24 cellular contexts compared by ENCODE assay signal in genomic region chr9:105319514-105319863, GRCh38.
DNase-seq lines count a peak whose midpoint lies in the region; ATAC-seq, FAIRE-seq and TF ChIP-seq lines count a peak whose summit lies in the region.
"Had no signal": no experiment of that assay in that cellular context is flagged by ENCODE, and none has a peak within 500 bp of the region (broad histone marks: within the 10 kb centered on the region; RNA-seq: fewer than 3 reads in every experiment).

No MANE protein-coding gene starts in this region.

- H3K27me3 ChIP-seq in GM12878 (replicated peaks in 1 of 2; ENCODE audit: control insufficient read depth in 2 of 2, insufficient read depth in 2 of 2, low read length in 1 of 2) (no peaks in the 10 kb centered on the region), HepG2 (ENCODE audit: control insufficient read depth in 1 of 2, insufficient read depth in 2 of 2, low read length in 2 of 2) (no peaks in the 10 kb centered on the region)
- H3K27me3 ChIP-seq: ovary, SJSA1, spleen had no signal

- H3K4me1 ChIP-seq in GM12878 (ENCODE audit: control insufficient read depth, insufficient read depth, low read length) (peaks cover 8% of the 10 kb centered on the region), HepG2 (ENCODE audit: insufficient read depth, low read length) (peaks cover 33% of the 10 kb centered on the region)
- H3K4me1 ChIP-seq: SJSA1, spleen had no signal

- POLR2A ChIA-PET in GM12878 (lab: Charles Lee), result interaction anchor here (0.5 to 2.2 kb wide), 4 partner anchors 8 to 373 kb away, joined by 3 to 13 read pairs (median 4); no protein-coding TSS in a partner anchor
- POLR2A ChIA-PET in HepG2 (lab: Yijun Ruan, JAX), result interaction anchor here (1.3 to 2.9 kb wide), 5 partner anchors 9 to 75 kb away, joined by 3 to 32 read pairs (median 15); partner anchors contain the start of gene SLC44A1

- TF ChIP-seq EP300 in GM12878 (IDR thresholded peaks at IDR 0.05; ENCODE audit: borderline replicate concordance in 1 of 2, control insufficient read depth in 1 of 2, low read depth in 2 of 2, low read length in 2 of 2), result no peak
- TF ChIP-seq EP300 in HepG2 (IDR thresholded peaks at IDR 0.05; ENCODE audit: low read depth in 2 of 2, low read length in 2 of 2), result no peak
- no peak for TF ChIP-seq EP300 in HepG2 (CRISPR knock-in tag; IDR thresholded peaks at IDR 0.05; ENCODE audit: borderline replicate concordance)

- in situ Hi-C loops in GM12878 (cut with MboI) (no loop called here), HepG2 (cut with HindIII; ENCODE audit: extremely low pct_ligation_motif_present, low pct_unique_long_range_greater_than_20kb) (no loop called here)

- H3K27me3 Mint-ChIP-seq in activated naive CD4-positive, alpha-beta T cell treated with anti-CD3 and anti-CD28 coated beads for 36 hours (ENCODE audit: low read depth), result no peaks in the 10 kb centered on the region
- H3K27me3 Mint-ChIP-seq: activated CD8-positive, alpha-beta T cell treated with anti-CD3 and anti-CD28 coated beads for 36 hours; IgD-negative memory B cell had no signal

- SMC1A ChIA-PET in GM12878 (lab: Charles Lee; ENCODE audit: uncharacterized antibody, unreplicated experiment), result interaction anchor here (0.6 to 5.2 kb wide), 9 partner anchors 12 to 537 kb away, joined by 3 to 43 read pairs (median 5); no protein-coding TSS in a partner anchor

- H3K36me3 ChIP-seq in GM12878 (ENCODE audit: control insufficient read depth in 2 of 2, insufficient read depth in 2 of 2, low read length in 1 of 2), result no peaks in the 10 kb centered on the region
- H3K36me3 ChIP-seq in HepG2 (replicated peaks in 1 of 2; ENCODE audit: control insufficient read depth in 1 of 2, insufficient read depth in 2 of 2, low read length in 2 of 2), result peaks cover 1 to 7% of the 10 kb centered on the region in 2 experiments; a peak in 1 of 5 replicates
- H3K36me3 ChIP-seq: ovary, SJSA1 had no signal

- no peak overlapping the region for H3K4me3 Mint-ChIP-seq in activated naive CD4-positive, alpha-beta T cell treated with anti-CD3 and anti-CD28 coated beads for 36 hours
- H3K4me3 Mint-ChIP-seq: activated CD8-positive, alpha-beta T cell treated with anti-CD3 and anti-CD28 coated beads for 36 hours; IgD-negative memory B cell; immature natural killer cell; natural killer cell had no signal

- RAD21 ChIA-PET in GM12878 (lab: Charles Lee; ENCODE audit: unreplicated experiment), result interaction anchor here (1.2 to 2.8 kb wide), 6 partner anchors 11 to 182 kb away, joined by 3 to 20 read pairs (median 7); partner anchors contain the start of gene SLC44A1

- H3K79me2 ChIP-seq in GM12878 (ENCODE audit: control insufficient read depth, insufficient read depth, low read length) (no peaks in the 10 kb centered on the region), HepG2 (ENCODE audit: insufficient read depth, low read length) (peaks cover 3% of the 10 kb centered on the region)

- no peaks in the 10 kb centered on the region for H3K9me3 Mint-ChIP-seq in activated naive CD4-positive, alpha-beta T cell treated with anti-CD3 and anti-CD28 coated beads for 36 hours
- H3K9me3 Mint-ChIP-seq: activated CD8-positive, alpha-beta T cell treated with anti-CD3 and anti-CD28 coated beads for 36 hours; activated naive CD4-positive, alpha-beta T cell treated with anti-CD3 and anti-CD28 coated beads, Interleukin-2, amount 50 U/mL, for 72 hours; activated T-helper 2 cell treated with anti-CD3 and anti-CD28 coated beads, Interferon-gamma antibody, Interleukin-2, Interleukin-4, amounts not matched to agents 10 μg/mL and 5 μg/mL and 100 μg/mL, durations not matched to agents 14 hours and 24 hours and 36 hours; IgD-negative memory B cell; immature natural killer cell; natural killer cell had no signal

- H4K20me1 ChIP-seq in GM12878 (ENCODE audit: control insufficient read depth, insufficient read depth), result no peaks in the 10 kb centered on the region
- H4K20me1 ChIP-seq in HepG2 (ENCODE audit: insufficient read depth, low read length), result no peaks in the 10 kb centered on the region

- H3K4me2 ChIP-seq in GM12878 (ENCODE audit: control insufficient read depth, insufficient read depth) (no peak overlapping the region), HepG2 (ENCODE audit: low read depth, low read length) (peak overlapping the region; percentile 56)

- no peak overlapping the region for H3K27ac ChIP-seq in GM12878 (ENCODE audit: control insufficient read depth, insufficient read depth)
- H3K27ac ChIP-seq in HepG2 (ENCODE audit: extremely low read length, insufficient read depth, low read length), result peak overlapping the region; percentile 65
- peak overlapping the region; percentile 67 for H3K27ac ChIP-seq in substantia nigra (ENCODE audit: low read depth, low read length, poor library complexity, severe bottlenecking)
- H3K27ac ChIP-seq: C4-2B, ovary, SJSA1, spleen had no signal

- FAIRE-seq in GM12878 (lab: Jason Lieb, UNC) (no peak), HepG2 (lab: Jason Lieb, UNC) (peak; percentile 60)

- intact Hi-C loops in GM12878 (cut with micrococcal nuclease; ENCODE audit: unreplicated experiment) (no loop called here), HepG2 (cut with micrococcal nuclease; ENCODE audit: unreplicated experiment) (no loop called here)
- intact Hi-C loops in activated naive CD4-positive, alpha-beta T cell treated with anti-CD3 and anti-CD28 coated beads for 36 hours (cut with micrococcal nuclease), result no loop called here

- no peaks in the 10 kb centered on the region for H3K36me3 Mint-ChIP-seq in activated naive CD4-positive, alpha-beta T cell treated with anti-CD3 and anti-CD28 coated beads for 36 hours (ENCODE audit: low read depth)
- H3K36me3 Mint-ChIP-seq: activated naive CD4-positive, alpha-beta T cell treated with anti-CD3 and anti-CD28 coated beads, Interleukin-2, amount 50 U/mL, for 72 hours; natural killer cell had no signal

- no TSS peak for BruUV-seq in GM12878 (replicated peaks; lab: Mats Ljungman, UMichigan)
- BruUV-seq in HepG2 (replicated peaks; lab: Mats Ljungman, UMichigan), result no TSS peak

- H3K9me3 ChIP-seq in GM12878 (replicated peaks; ENCODE audit: control insufficient read depth, insufficient read depth, low read length) (no peaks in the 10 kb centered on the region), HepG2 (ENCODE audit: low read length) (no peaks in the 10 kb centered on the region)
- H3K9me3 ChIP-seq: ovary, SJSA1, spleen had no signal

- TF ChIP-seq CTCF in GM12878 (IDR thresholded peaks at IDR 0.05 in 2 of 3, conservative IDR thresholded peaks at IDR 0.05 in 1 of 3; ENCODE audit: control insufficient read depth in 2 of 3, extremely low read depth in 1 of 3, insufficient read depth in 1 of 3, low read depth in 3 of 3, low read length in 3 of 3), result no peak
- TF ChIP-seq CTCF in HepG2 (CRISPR knock-in tag; IDR thresholded peaks at IDR 0.05), result no peak

- 78% methylated on average over 3 of the region's 3 CpGs for WGBS in GM12878 (ENCODE audit: insufficient coverage, insufficient replicate concordance, low lambda C conversion rate, missing lambda C conversion rate)
- WGBS in HepG2 (ENCODE audit: low lambda C conversion rate), result 5% methylated on average over 3 of the region's 3 CpGs

- no peaks in the 10 kb centered on the region for H3K4me1 Mint-ChIP-seq in activated naive CD4-positive, alpha-beta T cell treated with anti-CD3 and anti-CD28 coated beads for 36 hours (ENCODE audit: low read depth)
- H3K4me1 Mint-ChIP-seq: immature natural killer cell, natural killer cell had no signal

- no peak overlapping the region for H3K27ac Mint-ChIP-seq in activated naive CD4-positive, alpha-beta T cell treated with anti-CD3 and anti-CD28 coated beads for 36 hours
- H3K27ac Mint-ChIP-seq: activated CD8-positive, alpha-beta T cell treated with anti-CD3 and anti-CD28 coated beads for 36 hours; activated naive CD4-positive, alpha-beta T cell treated with anti-CD3 and anti-CD28 coated beads, Interleukin-2, amount 50 U/mL, for 72 hours; activated T-helper 2 cell treated with anti-CD3 and anti-CD28 coated beads, Interferon-gamma antibody, Interleukin-2, Interleukin-4, amounts not matched to agents 10 μg/mL and 5 μg/mL and 100 μg/mL, durations not matched to agents 14 hours and 24 hours and 36 hours; IgD-negative memory B cell; immature natural killer cell; natural killer cell had no signal

- TF ChIP-seq RAD21 in GM12878 (IDR thresholded peaks at IDR 0.05; ENCODE audit: insufficient read depth, low read depth, low read length) (no peak), HepG2 (CRISPR knock-in tag; IDR thresholded peaks at IDR 0.05) (no peak)

- H3K4me3 ChIP-seq in GM12878 (no peak overlapping the region), HepG2 (replicated peaks in 1 of 3; ENCODE audit: insufficient read depth in 1 of 3, low read depth in 2 of 3, low read length in 3 of 3) (no peak overlapping the region; a peak in 1 of 6 replicates)
- H3K4me3 ChIP-seq: ovary, SJSA1, spleen had no signal

- ATAC-seq in GM19023 (IDR thresholded peaks at IDR 0.05; ENCODE audit: unreplicated experiment) (peak; percentile 18), GM12878 (peak; percentile 21; the same call in 2 of the 3 replicates), HepG2 (no peak; the same call in 2 of the 3 replicates)
- ATAC-seq: activated CD8-positive, alpha-beta T cell treated with anti-CD3 and anti-CD28 coated beads for 36 hours; activated naive CD4-positive, alpha-beta T cell treated with anti-CD3 and anti-CD28 coated beads, Interleukin-2, amount 50 U/mL, for 72 hours; left ventricle myocardium superior; natural killer cell had no signal

- CTCF ChIA-PET in GM12878 (lab: Yijun Ruan, JAX) (interaction anchor here (0.9 to 5.0 kb wide), 4 partner anchors 12 to 74 kb away, joined by 3 to 34 read pairs (median 4); no protein-coding TSS in a partner anchor), HepG2 (lab: Yijun Ruan, JAX; ENCODE audit: low intra/inter-chr PET ratio, low total read pairs) (no interaction called here)
- CTCF ChIA-PET in activated naive CD4-positive, alpha-beta T cell treated with anti-CD3 and anti-CD28 coated beads for 36 hours (lab: Charles Lee), result no interaction called here

- no peak overlapping the region for H3K9ac ChIP-seq in GM12878 (ENCODE audit: control insufficient read depth, insufficient read depth, low read length)
- no peak overlapping the region for H3K9ac ChIP-seq in HepG2 (ENCODE audit: insufficient read depth, low read depth, low read length)

- H2AFZ ChIP-seq in GM12878 (ENCODE audit: control insufficient read depth, low read depth, low read length) (no peak overlapping the region), HepG2 (ENCODE audit: low read length) (no peak overlapping the region)

- no peak for TF ChIP-seq POLR2A in GM12878 (IDR thresholded peaks at IDR 0.05; ENCODE audit: low read depth, low read length)
- no peak for TF ChIP-seq POLR2A in HepG2 (IDR thresholded peaks at IDR 0.05; ENCODE audit: insufficient read depth in 1 of 2, low read depth in 2 of 2, low read length in 2 of 2)

- no peak for DNase-seq in GM12878 (ENCODE audit: low read depth, low spot score)
- peak; percentile 26 for DNase-seq in HepG2 (ENCODE audit: low spot score)
- no peak for DNase-seq in substantia nigra (lab: John Stamatoyannopoulos, UW)
- no peak for DNase-seq in COR-L47 (lab: John Stamatoyannopoulos, UW)
- no peak for DNase-seq in activated CD4-positive, alpha-beta T cell treated with anti-CD3 and anti-CD28 coated beads for 48 hours
- no peak for DNase-seq in activated naive CD4-positive, alpha-beta T cell treated with anti-CD3 and anti-CD28 coated beads for 36 hours
- DNase-seq: activated CD8-positive, alpha-beta T cell treated with anti-CD3 and anti-CD28 coated beads for 36 hours; hypothalamus; immature natural killer cell; left ventricle myocardium superior; natural killer cell; NCI-H1092; NCI-H187; NK-92 treated with Interleukin-12 subunit alpha and Interleukin-12 subunit beta, amount 100 ng/mL, for 24 hours; ovary; spleen; T-helper 1 cell; trophoblast cell had no signal
